17 cellular contexts compared by ENCODE assay signal in genomic region chr18:57475903-57476302, GRCh38. TPM values are rescaled to one million over a fixed set of nuclear protein-coding genes. Genes with fewer than 3 reads are reported as not detected.
"Had no signal": no experiment of that assay in that cellular context is flagged by ENCODE, and none has a peak within 500 bp of the region (broad histone marks: within the 10 kb centered on the region; RNA-seq: fewer than 3 reads in every experiment).

No MANE protein-coding gene starts in this region.

- H3K79me2 ChIP-seq: parathyroid adenoma had no signal

- DNase-seq: activated CD4-positive, alpha-beta T cell treated with anti-CD3 and anti-CD28 coated beads, Interleukin-2, amount 50 U/mL, for 1 hour; effector memory CD4-positive, alpha-beta T cell; hippocampal formation; kidney glomerular epithelial cell; midbrain; retina; stimulated activated CD4-positive, alpha-beta T cell treated with anti-CD3 and anti-CD28 coated beads, Interleukin-4, amount 100 ng/mL, for 1 hour; stimulated activated CD8-positive, alpha-beta memory T cell treated with anti-CD3 and anti-CD28 coated beads, Interleukin-4, amount 100 ng/mL, for 48 hours; stimulated activated naive CD8-positive, alpha-beta T cell treated with anti-CD3 and anti-CD28 coated beads, Interleukin-15, Interleukin-2, amounts not matched to agents 100 U/mL and 50 U/mL, for 24 hours had no signal

- ATAC-seq: stimulated activated naive CD8-positive, alpha-beta T cell treated with anti-CD3 and anti-CD28 coated beads, Interleukin-15, Interleukin-2, amounts not matched to agents 100 U/mL and 50 U/mL, for 24 hours had no signal

- H3K4me1 Mint-ChIP-seq: activated naive CD4-positive, alpha-beta T cell treated with anti-CD3 and anti-CD28 coated beads, Interleukin-2, amount 50 U/mL, for 24 hours; central memory CD8-positive, alpha-beta T cell had no signal

- H3K36me3 Mint-ChIP-seq: activated naive CD4-positive, alpha-beta T cell treated with anti-CD3 and anti-CD28 coated beads, Interleukin-2, amount 50 U/mL, for 24 hours had no signal

- H3K9ac ChIP-seq: parathyroid adenoma had no signal

- H3K27ac ChIP-seq: epithelial cell of prostate, parathyroid adenoma, suprapubic skin, upper lobe of left lung had no signal

- H3K4me1 ChIP-seq: parathyroid adenoma, suprapubic skin, upper lobe of left lung had no signal

- H2AFZ ChIP-seq: parathyroid adenoma had no signal

- H3K36me3 ChIP-seq: suprapubic skin, upper lobe of left lung had no signal

- H3K9me3 Mint-ChIP-seq: activated naive CD4-positive, alpha-beta T cell treated with anti-CD3 and anti-CD28 coated beads, Interleukin-2, amount 50 U/mL, for 24 hours; activated T-helper 2 cell treated with anti-CD3 and anti-CD28 coated beads, Interferon-gamma antibody, Interleukin-2, Interleukin-4, amounts not matched to agents 10 μg/mL and 5 μg/mL and 100 μg/mL, durations not matched to agents 14 hours and 24 hours and 36 hours; central memory CD8-positive, alpha-beta T cell had no signal

- H3K4me3 ChIP-seq: suprapubic skin, upper lobe of left lung had no signal

- H3K27ac Mint-ChIP-seq: activated naive CD4-positive, alpha-beta T cell treated with anti-CD3 and anti-CD28 coated beads, Interleukin-2, amount 50 U/mL, for 24 hours; activated T-helper 2 cell treated with anti-CD3 and anti-CD28 coated beads, Interferon-gamma antibody, Interleukin-2, Interleukin-4, amounts not matched to agents 10 μg/mL and 5 μg/mL and 100 μg/mL, durations not matched to agents 14 hours and 24 hours and 36 hours had no signal

- H3K9me3 ChIP-seq: suprapubic skin, upper lobe of left lung had no signal

- H3K4me3 Mint-ChIP-seq: activated naive CD4-positive, alpha-beta T cell treated with anti-CD3 and anti-CD28 coated beads, Interleukin-2, amount 50 U/mL, for 24 hours; central memory CD8-positive, alpha-beta T cell had no signal

- H3K27me3 ChIP-seq: upper lobe of left lung had no signal

RNA-seq across cellular contexts. Expression of gene ONECUT2, which starts 40.7 kb away (rescaled TPM):
- total RNA-seq: activated CD8-positive, alpha-beta memory T cell treated with anti-CD3 and anti-CD28 coated beads for 36 hours; activated T-helper 2 cell treated with anti-CD3 and anti-CD28 coated beads, Interferon-gamma antibody, Interleukin-2, Interleukin-4, amounts not matched to agents 10 μg/mL and 5 μg/mL and 100 μg/mL, durations not matched to agents 14 hours and 24 hours and 36 hours had no signal
